In genomic region chr3:112078125-112079083, GRCh38 we compare ENCODE assay signal across 23 cellular contexts. TPM values are rescaled to one million over a fixed set of nuclear protein-coding genes. Genes with fewer than 3 reads are reported as not detected.
DNase-seq lines count a peak whose midpoint lies in the region; ATAC-seq, FAIRE-seq and TF ChIP-seq lines count a peak whose summit lies in the region.
"Had no signal": no experiment of that assay in that cellular context is flagged by ENCODE, and none has a peak within 500 bp of the region (broad histone marks: within the 10 kb centered on the region; RNA-seq: fewer than 3 reads in every experiment).

No MANE protein-coding gene starts in this region.

- no peaks in the 10 kb centered on the region for H3K36me3 Mint-ChIP-seq in CD4-positive, alpha-beta memory T cell

- TF ChIP-seq EP300 in upper lobe of left lung (IDR thresholded peaks at IDR 0.05), result no peak

- CTCF ChIA-PET in CD4-positive, alpha-beta memory T cell (lab: Charles Lee; ENCODE audit: partially characterized antibody), result interaction anchor here (0.6 to 2.6 kb wide), 2 partner anchors 35 to 110 kb away, joined by 4 to 12 read pairs; no protein-coding TSS in a partner anchor

- peaks cover 11 to 38% (median 18%) of the 10 kb centered on the region in 4 donors for H3K4me1 Mint-ChIP-seq in CD4-positive, alpha-beta memory T cell

- H3K27ac ChIP-seq in upper lobe of left lung, result no peak overlapping the region
- H3K27ac ChIP-seq in CD4-positive, alpha-beta memory T cell (ENCODE audit: low read depth, low read length), result no peak overlapping the region
- H3K27ac ChIP-seq: KMS-11, SJCRH30 had no signal

- POLR2A ChIA-PET in CD4-positive, alpha-beta memory T cell (lab: Charles Lee; ENCODE audit: partially characterized antibody), result interaction anchor here (0.7 kb wide), 1 partner anchor 99 kb away, joined by 4 read pairs; no protein-coding TSS in a partner anchor

- H3K4me1 ChIP-seq in upper lobe of left lung, result peaks cover 0 to 7% (median 0%) of the 10 kb centered on the region in 4 donors
- peaks cover 27% of the 10 kb centered on the region for H3K4me1 ChIP-seq in CD4-positive, alpha-beta memory T cell (ENCODE audit: insufficient read depth, low read length)

- no peak for TF ChIP-seq POLR2A in upper lobe of left lung (IDR thresholded peaks at IDR 0.05)

- TF ChIP-seq CTCF in bronchial epithelial cell (IDR thresholded peaks at IDR 0.05; ENCODE audit: insufficient read depth, low read length, severe bottlenecking), result no peak
- no peak for TF ChIP-seq CTCF in upper lobe of left lung (IDR thresholded peaks at IDR 0.05)

- intact Hi-C loops in CD4-positive, alpha-beta memory T cell (cut with micrococcal nuclease), result loop anchor here (10.0 kb wide), 2 partner anchors 104 to 916 kb away; partner anchors contain the start of genes ABHD10 and GTPBP8

- no peaks in the 10 kb centered on the region for H3K36me3 ChIP-seq in bronchial epithelial cell (ENCODE audit: control insufficient read depth, insufficient read depth, low read length)
- H3K36me3 ChIP-seq in upper lobe of left lung, result no peaks in the 10 kb centered on the region
- no peaks in the 10 kb centered on the region for H3K36me3 ChIP-seq in CD4-positive, alpha-beta memory T cell (ENCODE audit: insufficient read depth, low read length)
- H3K36me3 ChIP-seq: SJCRH30 had no signal

- H3K9me3 ChIP-seq in upper lobe of left lung, result no peaks in the 10 kb centered on the region
- H3K9me3 ChIP-seq in CD4-positive, alpha-beta memory T cell (ENCODE audit: control insufficient read depth in 1 of 2, low read length in 2 of 2), result no peaks in the 10 kb centered on the region
- H3K9me3 ChIP-seq: SJCRH30 had no signal

- FAIRE-seq in bronchial epithelial cell (lab: Jason Lieb, UNC), result no peak
- FAIRE-seq: D721Med had no signal

- DNase-seq in bronchial epithelial cell (ENCODE audit: low read depth) (peak; percentile 71), upper lobe of left lung (no peak), iPS-NIHi11 (ENCODE audit: low spot score) (no peak), NCI-H774 (lab: John Stamatoyannopoulos, UW) (no peak)
- DNase-seq in CD4-positive, alpha-beta memory T cell, result no peak
- DNase-seq: ACHN; AML-193; CD4-positive, CD25-positive, alpha-beta regulatory T cell; DMS79; NCI-H1092 treated with DMSO at 0.1 percent for 48 hours; NCI-H1694; NCI-H2107; NCI-H226; NCI-H69; PC-3; SJCRH30; T-helper 2 cell had no signal

- H3K27ac Mint-ChIP-seq in CD4-positive, alpha-beta memory T cell, result no peak overlapping the region
- H3K27ac Mint-ChIP-seq: CD4-positive, CD25-positive, alpha-beta regulatory T cell; GM23338 had no signal

- H3K4me3 ChIP-seq in bronchial epithelial cell (ENCODE audit: low read depth, low read length), result no peak overlapping the region
- no peak overlapping the region for H3K4me3 ChIP-seq in upper lobe of left lung
- no peak overlapping the region for H3K4me3 ChIP-seq in CD4-positive, alpha-beta memory T cell (ENCODE audit: low read length in 2 of 2)
- H3K4me3 ChIP-seq: GM23338, SJCRH30 had no signal

- WGBS in upper lobe of left lung, 2 donors, result 85 to 89% methylated on average over 10 of the region's 10 CpGs

- ATAC-seq in GM18868 (IDR thresholded peaks at IDR 0.05; ENCODE audit: unreplicated experiment) (peak; percentile 61), HG03469 (IDR thresholded peaks at IDR 0.05; ENCODE audit: unreplicated experiment) (peak; percentile 41), upper lobe of left lung (ENCODE audit: low FRiP score in 2 of 2) (no peak)
- ATAC-seq: GM23338, PC-3 had no signal

- H3K27me3 ChIP-seq in bronchial epithelial cell (ENCODE audit: control insufficient read depth, insufficient read depth, low read length) (no peaks in the 10 kb centered on the region), upper lobe of left lung (no peaks in the 10 kb centered on the region)
- no peaks in the 10 kb centered on the region for H3K27me3 ChIP-seq in CD4-positive, alpha-beta memory T cell (ENCODE audit: insufficient read depth, low read length)
- H3K27me3 ChIP-seq: SJCRH30 had no signal

- H3K9me3 Mint-ChIP-seq in CD4-positive, alpha-beta memory T cell, result no peaks in the 10 kb centered on the region
- H3K9me3 Mint-ChIP-seq: GM23338 had no signal

- H3K27me3 Mint-ChIP-seq in CD4-positive, alpha-beta memory T cell, result no peaks in the 10 kb centered on the region

- no peak overlapping the region for H3K4me3 Mint-ChIP-seq in CD4-positive, alpha-beta memory T cell
- H3K4me3 Mint-ChIP-seq: CD4-positive, CD25-positive, alpha-beta regulatory T cell; GM23338 had no signal

RNA-seq across cellular contexts. Expression of gene C3orf52, which starts 7.8 kb away (rescaled TPM):
- 23.0 and 45.5 TPM in 2 replicates for total RNA-seq in bronchial epithelial cell
- total RNA-seq in upper lobe of left lung, result 10 to 100 TPM; 17.1 to 74.6 (median 28.4) TPM
- 1 to 10 TPM; 2.0 to 2.3 TPM for total RNA-seq in CD4-positive, alpha-beta memory T cell
- polyA plus RNA-seq in CD4-positive, alpha-beta memory T cell, result 1 to 10 TPM in 1 of 2 donors, under 1 TPM in 1; 0.47 to 2.1 TPM

RNA-seq across cellular contexts. Expression of gene TMPRSS7, which starts 43.9 kb away (rescaled TPM):
- total RNA-seq in bronchial epithelial cell (under 0.01 and 0.13 TPM in 2 replicates), upper lobe of left lung (under 1 TPM in 3 of 6 donors, not detected in 3; 0.15 to 0.39 (median 0.29) TPM)
- under 1 TPM in 1 of 2 experiments, not detected in 1; 0.15 TPM for total RNA-seq in CD4-positive, alpha-beta memory T cell
- under 1 TPM; 0.26 TPM for polyA plus RNA-seq in CD4-positive, alpha-beta memory T cell
- total RNA-seq: CD4-positive, CD25-positive, alpha-beta regulatory T cell; GM23338; MCF 10A; SJCRH30 had no signal
- polyA plus RNA-seq: CD4-positive, CD25-positive, alpha-beta regulatory T cell; GM23338 had no signal

RNA-seq across cellular contexts. Expression of gene GCSAM, which starts 54.6 kb away (rescaled TPM):
- total RNA-seq in bronchial epithelial cell, result 0.13 and 0.26 TPM in 2 replicates
- under 1 TPM in 4 of 6 donors, not detected in 2; 0.31 to 0.81 (median 0.52) TPM for total RNA-seq in upper lobe of left lung
- total RNA-seq in CD4-positive, alpha-beta memory T cell, result 10 to 100 TPM; 40.9 to 42.1 TPM
- 10 to 100 TPM; 36.8 to 41.2 TPM for polyA plus RNA-seq in CD4-positive, alpha-beta memory T cell
- total RNA-seq: GM23338, PC-3, SJCRH30 had no signal

Comparison
In these comparisons a context has a peak if more than half of its experiments do, and no peak if none do; other contexts are left out.
1. ATAC-seq: peak in GM18868 (single experiment) and HG03469 (single experiment); none in upper lobe of left lung (0 of 2).
2. RNA of gene GCSAM, which starts 54.6 kb away (total RNA-seq): 40.9 to 42.1 TPM in CD4-positive, alpha-beta memory T cell; 0.31 to 0.81 TPM in upper lobe of left lung and 0.13 to 0.26 TPM in bronchial epithelial cell; every median in the first group is over 10 times any median in the second.